8 cellular contexts compared by ENCODE assay signal in genomic region chr1:171741872-171742576, GRCh38. TPM values are rescaled to one million over a fixed set of nuclear protein-coding genes. Genes with fewer than 3 reads are reported as not detected.
DNase-seq lines count a peak whose midpoint lies in the region; ATAC-seq and TF ChIP-seq lines count a peak whose summit lies in the region.

VAMP4 (minus strand) TSS chr1:171742065; CDS start chr1:171738414, 3,651 bp downstream.

- H3K27me3 ChIP-seq in CD4-positive, alpha-beta T cell (ENCODE audit: control insufficient read depth, insufficient read depth, low read length) = no peaks in the 10 kb centered on the region
- H3K27me3 ChIP-seq in dorsolateral prefrontal cortex = no peaks in the 10 kb centered on the region

- peak within 1 kb of the TSS; percentile 100 for H3K27ac Mint-ChIP-seq in CD4-positive, alpha-beta T cell
- H3K27ac Mint-ChIP-seq in activated CD4-positive, alpha-beta memory T cell treated with anti-CD3 and anti-CD28 coated beads, Interleukin-2, amount 10 ng/mL, durations not matched to agents 7 days and 5 days = peak within 1 kb of the TSS; percentile 100

- peak within 1 kb of the TSS; percentile 99 for H3K4me3 Mint-ChIP-seq in CD4-positive, alpha-beta T cell
- H3K4me3 Mint-ChIP-seq in activated CD4-positive, alpha-beta memory T cell treated with anti-CD3 and anti-CD28 coated beads, Interleukin-2, amount 10 ng/mL, durations not matched to agents 7 days and 5 days = peak within 1 kb of the TSS; percentile 99

- peak; percentile 77 to 85 (median 82) for DNase-seq in CD4-positive, alpha-beta T cell
- peak; percentile 83 for DNase-seq in NCI-H774 (lab: John Stamatoyannopoulos, UW)
- DNase-seq in activated CD4-positive, alpha-beta memory T cell treated with anti-CD3 and anti-CD28 coated beads, Interleukin-2, amount 10 ng/mL, durations not matched to agents 7 days and 5 days = peak; percentile 89
- peak; percentile 76 to 93 (median 84) for DNase-seq in dorsolateral prefrontal cortex
- peak; percentile 86 to 98 for DNase-seq in lower leg skin (ENCODE audit: low spot score in 2 of 2)
- DNase-seq in stimulated activated CD4-positive, alpha-beta T cell treated with anti-CD3 and anti-CD28 coated beads, Interleukin-4, amount 100 ng/mL, for 4 hours = peak; percentile 83 to 84

- TF ChIP-seq POLR2A in lower leg skin (IDR thresholded peaks at IDR 0.05) = peak in 1 of 2 donors; percentile 66

- no peaks in the 10 kb centered on the region for H3K9me3 ChIP-seq in CD4-positive, alpha-beta T cell (ENCODE audit: control insufficient read depth, low read length)

- intact Hi-C loops in CD4-positive, alpha-beta T cell (cut with DNase I, micrococcal nuclease) = loop anchor here (1.0 to 10.0 kb wide), 6 partner anchors 39 to 1667 kb away; partner anchors contain the start of genes METTL13 (in 2 of the 2), PRRC2C (in 2 of the 2), DNM3 (in 1 of the 2) and GORAB (in 1 of the 2)
- intact Hi-C loops in dorsolateral prefrontal cortex (cut with DNase I) = loop anchor here (1.0 to 2.0 kb wide), 2 partner anchors 39 kb away; partner anchors contain the start of gene METTL13 (in 2 of the 2)
- intact Hi-C loops in lower leg skin (cut with DNase I; ENCODE audit: low total_unique reads) = no loop called here

- H3K9me3 Mint-ChIP-seq in CD4-positive, alpha-beta T cell = no peaks in the 10 kb centered on the region
- no peaks in the 10 kb centered on the region for H3K9me3 Mint-ChIP-seq in activated CD4-positive, alpha-beta memory T cell treated with anti-CD3 and anti-CD28 coated beads, Interleukin-2, amount 10 ng/mL, durations not matched to agents 7 days and 5 days

- peaks cover 63% of the 10 kb centered on the region for H3K4me1 Mint-ChIP-seq in CD4-positive, alpha-beta T cell (ENCODE audit: low read depth)
- peaks cover 48% of the 10 kb centered on the region for H3K4me1 Mint-ChIP-seq in activated CD4-positive, alpha-beta memory T cell treated with anti-CD3 and anti-CD28 coated beads, Interleukin-2, amount 10 ng/mL, durations not matched to agents 7 days and 5 days

- H3K27me3 Mint-ChIP-seq in CD4-positive, alpha-beta T cell = no peaks in the 10 kb centered on the region
- no peaks in the 10 kb centered on the region for H3K27me3 Mint-ChIP-seq in activated CD4-positive, alpha-beta memory T cell treated with anti-CD3 and anti-CD28 coated beads, Interleukin-2, amount 10 ng/mL, durations not matched to agents 7 days and 5 days

- peak within 1 kb of the TSS; percentile 59 to 100 (median 88) for H3K4me3 ChIP-seq in dorsolateral prefrontal cortex
- H3K4me3 ChIP-seq in lower leg skin (ENCODE audit: low read depth, poor library complexity, severe bottlenecking) = peak within 1 kb of the TSS; percentile 99

- 0% methylated on average over 43 to 57 of the region's 57 CpGs for WGBS in lower leg skin, 2 donors

- peak within 1 kb of the TSS; percentile 95 for H3K27ac ChIP-seq in CD4-positive, alpha-beta T cell (ENCODE audit: low read depth, low read length)
- H3K27ac ChIP-seq in dorsolateral prefrontal cortex = peak within 1 kb of the TSS; percentile 78 to 98 (median 95)

- POLR2A ChIA-PET in CD4-positive, alpha-beta T cell (lab: Charles Lee) = interaction anchor here (0.6 to 4.3 kb wide), 25 partner anchors 9 to 1973 kb away, joined by 3 to 122 read pairs (median 4); partner anchors contain the start of genes DNM3, FMO4, KIFAP3 and KLHL20
- POLR2A ChIA-PET in activated CD4-positive, alpha-beta memory T cell treated with anti-CD3 and anti-CD28 coated beads, Interleukin-2, amount 10 ng/mL, durations not matched to agents 7 days and 5 days (lab: Charles Lee) = interaction anchor here (0.8 to 6.0 kb wide), 20 partner anchors 10 to 652 kb away, joined by 3 to 108 read pairs (median 5); partner anchors contain the start of genes METTL13 and PRRC2C

- H3K36me3 Mint-ChIP-seq in CD4-positive, alpha-beta T cell (ENCODE audit: low read depth) = peaks cover 29% of the 10 kb centered on the region
- H3K36me3 Mint-ChIP-seq in activated CD4-positive, alpha-beta memory T cell treated with anti-CD3 and anti-CD28 coated beads, Interleukin-2, amount 10 ng/mL, durations not matched to agents 7 days and 5 days (ENCODE audit: low read depth) = peaks cover 29% of the 10 kb centered on the region

- CTCF ChIA-PET in CD4-positive, alpha-beta T cell (lab: Charles Lee) = interaction anchor here (0.6 to 2.1 kb wide), 8 partner anchors 22 to 257 kb away, joined by 3 to 18 read pairs (median 4); partner anchors contain the start of gene METTL13
- CTCF ChIA-PET in activated CD4-positive, alpha-beta memory T cell treated with anti-CD3 and anti-CD28 coated beads, Interleukin-2, amount 10 ng/mL, durations not matched to agents 7 days and 5 days (lab: Charles Lee) = interaction anchor here (1.0 to 2.4 kb wide), 7 partner anchors 14 to 243 kb away, joined by 3 to 12 read pairs (median 6); partner anchors contain the start of gene METTL13

- no peak for TF ChIP-seq CTCF in CD4-positive, alpha-beta T cell (IDR thresholded peaks at IDR 0.05)
- TF ChIP-seq CTCF in dorsolateral prefrontal cortex (IDR thresholded peaks at IDR 0.05 in 54 of 56, conservative IDR thresholded peaks at IDR 0.05 in 2 of 56; ENCODE audit: low read depth in 1 of 56, partially characterized antibody in 56 of 56) (peak in 26 of 56 donors; percentile 0 to 55 (median 24)), lower leg skin (IDR thresholded peaks at IDR 0.05) (no peak)

- ATAC-seq in CD4-positive, alpha-beta T cell (ENCODE audit: poor library complexity) = peak; percentile 88
- ATAC-seq in GM19397 (IDR thresholded peaks at IDR 0.05; ENCODE audit: unreplicated experiment) = peak; percentile 89
- ATAC-seq in HG03558 (IDR thresholded peaks at IDR 0.05; ENCODE audit: extremely low read depth, unreplicated experiment) = peak; percentile 81

RNA-seq across cellular contexts. Expression of gene VAMP4, which starts in this region (rescaled TPM):
- total RNA-seq in CD4-positive, alpha-beta T cell = 10 to 100 TPM in 1 of 2 experiments, 1 to 10 TPM in 1; 8.1 to 12.1 TPM
- total RNA-seq in activated CD4-positive, alpha-beta memory T cell treated with anti-CD3 and anti-CD28 coated beads, Interleukin-2, amount 10 ng/mL, durations not matched to agents 7 days and 5 days = 10 to 100 TPM; 31.3 to 31.5 TPM
- total RNA-seq in dorsolateral prefrontal cortex (10 to 100 TPM; 21.0 to 40.2 (median 29.5) TPM), lower leg skin (10 to 100 TPM in 3 of 4 donors, 1 to 10 TPM in 1; 9.9 to 12.0 (median 11.4) TPM)

Comparison
In these comparisons a context has a peak if more than half of its experiments do, and no peak if none do; other contexts are left out.
1. Peak in every context shown above with its lines: DNase-seq, ATAC-seq, H3K4me3 ChIP-seq and H3K27ac ChIP-seq.